35 cellular contexts compared by ENCODE assay signal in the genomic region with DNA sequence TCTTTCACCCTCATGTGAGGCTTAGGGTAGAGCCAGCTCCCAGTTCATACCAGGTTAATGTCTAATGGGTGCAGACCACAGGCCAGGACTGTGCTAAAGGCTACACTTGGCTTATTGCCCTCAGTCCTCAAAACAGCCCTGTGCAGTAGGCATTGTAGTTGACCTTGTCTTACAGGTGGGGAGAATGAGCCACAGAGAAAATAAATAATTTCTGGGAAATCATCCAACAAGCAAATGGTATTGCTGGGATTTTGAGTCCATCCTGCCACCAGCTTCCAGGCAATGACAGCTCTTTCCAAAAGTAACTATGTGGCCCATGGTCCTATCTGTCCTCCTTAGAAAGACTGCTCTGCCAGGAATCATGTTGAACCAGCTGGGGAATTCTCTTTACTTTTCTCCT.
DNase-seq lines count a peak whose midpoint lies in the region; ATAC-seq, FAIRE-seq and TF ChIP-seq lines count a peak whose summit lies in the region.
"Had no signal": no experiment of that assay in that cellular context is flagged by ENCODE, and none has a peak within 500 bp of the region (broad histone marks: within the 10 kb centered on the region; RNA-seq: fewer than 3 reads in every experiment).

No MANE protein-coding gene starts in this region.

- H3K27me3 ChIP-seq in heart left ventricle (no peaks in the 10 kb centered on the region), body of pancreas (no peaks in the 10 kb centered on the region)
- H3K27me3 ChIP-seq: ascending aorta, cardiac muscle cell, colonic mucosa, gastrocnemius medialis, stomach, thyroid gland, uterus had no signal

- no peak for DNase-seq in heart left ventricle
- DNase-seq in cardiac septum (ENCODE audit: low spot score): no peak
- peak; percentile 46 to 81 for DNase-seq in NCI-H2081 (lab: John Stamatoyannopoulos, UW)
- peak; percentile 38 to 70 (median 64) for DNase-seq in body of pancreas
- no peak for DNase-seq in T-helper 2 cell
- no peak for DNase-seq in NCI-H2107 (lab: John Stamatoyannopoulos, UW)
- DNase-seq in GM19239 (ENCODE audit: insufficient read length, low spot score): no peak
- DNase-seq in RKO (ENCODE audit: low spot score): no peak
- DNase-seq: activated CD4-positive, alpha-beta T cell treated with anti-CD3 and anti-CD28 coated beads, Interleukin-2, amount 50 U/mL, for 4 hours; activated CD4-positive, CD25-positive, alpha-beta regulatory T cell; activated CD8-positive, alpha-beta memory T cell treated with anti-CD3 and anti-CD28 coated beads, Interleukin-2, amount 10 ng/mL, durations not matched to agents 7 days and 5 days; activated gamma-delta T cell; activated T-cell treated with anti-CD3 and anti-CD28 coated beads, Interleukin-2, amount 50 U/mL, for 4 hours; CD4-positive, alpha-beta memory T cell; colonic mucosa; effector CD4-positive, alpha-beta T cell; gastrocnemius medialis; H7; hippocampal formation; KG1; MM.1S; NCI-H226; NCI-H526 treated with DMSO at 0.1 percent for 48 hours; RPMI8226; stimulated activated CD4-positive, alpha-beta T cell treated with anti-CD3 and anti-CD28 coated beads, Interleukin-2, amount 100 ng/mL, for 48 hours; stomach; T-helper 1 cell; thyroid gland; uterus had no signal

- H3K4me1 ChIP-seq in heart left ventricle (no peaks in the 10 kb centered on the region), body of pancreas (peaks cover 23% of the 10 kb centered on the region)
- H3K4me1 ChIP-seq: ascending aorta, colonic mucosa, gastrocnemius medialis, uterus had no signal

- H3K36me3 ChIP-seq in heart left ventricle (no peaks in the 10 kb centered on the region), body of pancreas (replicated peaks in 1 of 2; ENCODE audit: insufficient read depth in 1 of 2, low read depth in 2 of 2) (no peaks in the 10 kb centered on the region)
- H3K36me3 ChIP-seq: ascending aorta, cardiac muscle cell, colonic mucosa, gastrocnemius medialis, stomach, thyroid gland, uterus had no signal

- intact Hi-C loops in heart left ventricle (cut with DNase I): no loop called here
- intact Hi-C loops in cardiac septum (cut with DNase I): no loop called here
- intact Hi-C loops in body of pancreas (cut with DNase I): no loop called here

- FAIRE-seq in GM19239 (lab: Jason Lieb, UNC): no peak
- FAIRE-seq: GM12891 had no signal

- H3K4me3 ChIP-seq in heart left ventricle (no peak overlapping the region), body of pancreas (no peak overlapping the region)
- H3K4me3 ChIP-seq: ascending aorta, cardiac muscle cell, colonic mucosa, gastrocnemius medialis, SK-N-MC, stomach, thyroid gland, uterus had no signal

- ATAC-seq in heart left ventricle (peak in 3 of 4 donors; percentile 52 to 79 (median 63)), body of pancreas (peak; percentile 86)
- ATAC-seq: activated CD8-positive, alpha-beta memory T cell treated with anti-CD3 and anti-CD28 coated beads, Interleukin-2, amount 10 ng/mL, durations not matched to agents 7 days and 5 days; activated T-cell treated with anti-CD3 and anti-CD28 coated beads, Interleukin-2, amount 50 U/mL, for 4 hours; gastrocnemius medialis; sciatic nerve had no signal

- no peak for TF ChIP-seq POLR2A in heart left ventricle (IDR thresholded peaks at IDR 0.05)
- no peak for TF ChIP-seq POLR2A in body of pancreas (IDR thresholded peaks at IDR 0.05)

- no peak for TF ChIP-seq CTCF in heart left ventricle (IDR thresholded peaks at IDR 0.05)
- no peak for TF ChIP-seq CTCF in body of pancreas (IDR thresholded peaks at IDR 0.05)

- H3K27ac ChIP-seq in heart left ventricle (no peak overlapping the region), body of pancreas (peak overlapping the region in 2 of 4 donors; percentile 21 to 35)
- H3K27ac ChIP-seq: ascending aorta, cardiac muscle cell, colonic mucosa, gastrocnemius medialis, HL-60, SK-N-MC, stomach, thyroid gland, uterus had no signal

- H3K9me3 ChIP-seq in heart left ventricle (no peaks in the 10 kb centered on the region), body of pancreas (peaks cover 0 to 3% (median 0%) of the 10 kb centered on the region in 3 donors)
- H3K9me3 ChIP-seq: ascending aorta, colonic mucosa, gastrocnemius medialis, stomach, thyroid gland, uterus had no signal

Comparison
In these comparisons a context has a peak if more than half of its experiments do, and no peak if none do; other contexts are left out.
1. DNase-seq: peak in NCI-H2081 (2 of 2) and body of pancreas (4 of 4); none in heart left ventricle (0 of 5), cardiac septum (single experiment), T-helper 2 cell (0 of 5), NCI-H2107 (single experiment), GM19239 (single experiment) and RKO (single experiment).